In the genomic region with DNA sequence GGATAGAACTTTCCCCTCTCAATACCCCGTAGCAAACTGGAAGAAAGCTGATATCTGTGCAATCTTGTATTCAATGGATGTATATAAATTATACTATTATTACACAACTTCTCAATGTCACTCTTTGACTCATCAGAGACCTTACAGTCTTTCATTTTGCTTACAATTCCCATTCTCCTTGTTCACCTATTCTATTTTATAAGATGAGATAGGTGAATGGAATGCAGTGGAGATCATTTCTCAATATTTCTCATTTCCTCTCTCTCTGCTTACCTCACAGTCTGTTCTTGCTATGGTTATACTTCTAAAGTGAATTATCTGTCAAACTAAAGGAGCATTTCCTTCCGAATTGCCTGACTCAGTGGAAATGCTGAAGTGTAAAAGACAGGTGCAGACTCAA, we compare ENCODE assay signal across 21 cellular contexts. TPM values are rescaled to one million over a fixed set of nuclear protein-coding genes. Genes with fewer than 3 reads are reported as not detected.
"Had no signal": no experiment of that assay in that cellular context is flagged by ENCODE, and none has a peak within 500 bp of the region (broad histone marks: within the 10 kb centered on the region; RNA-seq: fewer than 3 reads in every experiment).

No MANE protein-coding gene starts in this region.

- H3K27ac ChIP-seq: adrenal gland, gastroesophageal sphincter, heart left ventricle, pancreas, right lobe of liver, thoracic aorta, upper lobe of right lung, WERI-Rb-1 had no signal

- H3K4me3 Mint-ChIP-seq: naive B cell, T-helper 17 cell had no signal

- H3K4me1 Mint-ChIP-seq: T-helper 17 cell had no signal

- H3K4me3 ChIP-seq: adrenal gland, gastroesophageal sphincter, heart left ventricle, mucosa of descending colon, pancreas, right lobe of liver, smooth muscle cell, thoracic aorta, upper lobe of right lung had no signal

- ATAC-seq: activated naive CD4-positive, alpha-beta T cell treated with anti-CD3 and anti-CD28 coated beads, Interleukin-2, amount 50 U/mL, for 72 hours; gastroesophageal sphincter; heart left ventricle; mucosa of descending colon; pancreas; right lobe of liver; T-helper 17 cell; upper lobe of right lung had no signal

- DNase-seq: activated CD4-positive, alpha-beta T cell treated with anti-CD3 and anti-CD28 coated beads for 1 hour; activated CD4-positive, alpha-beta T cell treated with anti-CD3 and anti-CD28 coated beads, Interleukin-2, amount 50 U/mL, for 4 hours; activated gamma-delta T cell; adrenal gland; dermis blood vessel endothelial cell; heart left ventricle; mesenchymal stem cell; mucosa of descending colon; naive B cell; pancreas; right lobe of liver; stimulated activated CD4-positive, alpha-beta T cell treated with anti-CD3 and anti-CD28 coated beads, Interleukin-4, amount 100 ng/mL, for 1 hour; T-helper 17 cell; upper lobe of right lung; WERI-Rb-1 had no signal

- H3K27ac Mint-ChIP-seq: activated naive CD4-positive, alpha-beta T cell treated with anti-CD3 and anti-CD28 coated beads, Interleukin-2, amount 50 U/mL, for 72 hours; T-helper 17 cell had no signal

- H3K9me3 Mint-ChIP-seq: activated naive CD4-positive, alpha-beta T cell treated with anti-CD3 and anti-CD28 coated beads, Interleukin-2, amount 50 U/mL, for 72 hours had no signal

- H3K9me3 ChIP-seq: adrenal gland, gastroesophageal sphincter, heart left ventricle, mucosa of descending colon, pancreas, right lobe of liver, thoracic aorta, upper lobe of right lung had no signal

- H3K36me3 ChIP-seq: adrenal gland, gastroesophageal sphincter, heart left ventricle, pancreas, right lobe of liver, thoracic aorta, upper lobe of right lung, WERI-Rb-1 had no signal

- FAIRE-seq: astrocyte, pancreas had no signal

- H3K27me3 ChIP-seq: right lobe of liver had no signal

- H3K4me1 ChIP-seq: upper lobe of right lung had no signal

- H3K4me2 ChIP-seq: smooth muscle cell had no signal

- H3K36me3 Mint-ChIP-seq: activated naive CD4-positive, alpha-beta T cell treated with anti-CD3 and anti-CD28 coated beads, Interleukin-2, amount 50 U/mL, for 72 hours; naive B cell had no signal

RNA-seq across cellular contexts. Expression of a gene that starts 14.9 kb away (rescaled TPM):
- total RNA-seq: dermis blood vessel endothelial cell, heart left ventricle, T-helper 17 cell, thoracic aorta had no signal
- polyA plus RNA-seq: heart left ventricle, smooth muscle cell had no signal

RNA-seq across cellular contexts. Expression of a gene that starts 15.3 kb away (rescaled TPM):
- total RNA-seq: activated CD8-positive, alpha-beta memory T cell treated with anti-CD3 and anti-CD28 coated beads for 36 hours; activated naive CD4-positive, alpha-beta T cell treated with anti-CD3 and anti-CD28 coated beads, Interleukin-2, amount 50 U/mL, for 72 hours; adrenal gland; astrocyte; dermis blood vessel endothelial cell; heart left ventricle; smooth muscle cell; T-helper 17 cell had no signal
- polyA plus RNA-seq: adrenal gland, heart left ventricle, smooth muscle cell had no signal
